8 cellular contexts compared by ENCODE assay signal in genomic region chr9:137445275-137445807, GRCh38. TPM values are rescaled to one million over a fixed set of nuclear protein-coding genes. Genes with fewer than 3 reads are reported as not detected.
DNase-seq lines count a peak whose midpoint lies in the region; ATAC-seq and TF ChIP-seq lines count a peak whose summit lies in the region.

No MANE protein-coding gene starts in this region.

- H3K79me2 ChIP-seq in DND-41 (ENCODE audit: insufficient read depth, low read length), result no peaks in the 10 kb centered on the region

- no peaks in the 10 kb centered on the region for H3K27me3 ChIP-seq in DND-41 (ENCODE audit: insufficient read depth, low read length, poor library complexity)

- H3K27ac ChIP-seq in DND-41 (ENCODE audit: low read length), result no peak overlapping the region

- H3K9me3 Mint-ChIP-seq in activated CD4-positive, alpha-beta T cell treated with anti-CD3 and anti-CD28 coated beads, Interleukin-2, amount 10 ng/mL, durations not matched to agents 7 days and 5 days, result no peaks in the 10 kb centered on the region
- H3K9me3 Mint-ChIP-seq in dendritic cell treated with granulocyte-macrophage colony-stimulating factor and Interleukin-4, amounts not matched to agents 40 ng/mL and 50 ng/mL, for 4 days, result no peaks in the 10 kb centered on the region

- CTCF ChIA-PET in activated CD4-positive, alpha-beta T cell treated with anti-CD3 and anti-CD28 coated beads, Interleukin-2, amount 10 ng/mL, durations not matched to agents 7 days and 5 days (lab: Charles Lee), result interaction anchor here (0.6 to 1.9 kb wide), 9 partner anchors 8 to 1035 kb away, joined by 3 to 7 read pairs (median 4); no protein-coding TSS in a partner anchor

- peak; percentile 74 for ATAC-seq in DND-41 (ENCODE audit: insufficient read depth, low read depth)
- ATAC-seq in HG02642 (IDR thresholded peaks at IDR 0.05; ENCODE audit: poor library complexity, unreplicated experiment), result peak; percentile 48
- no peak for ATAC-seq in GM21360 (IDR thresholded peaks at IDR 0.05; ENCODE audit: unreplicated experiment)

- no peak overlapping the region for H3K4me3 Mint-ChIP-seq in activated CD4-positive, alpha-beta T cell treated with anti-CD3 and anti-CD28 coated beads, Interleukin-2, amount 10 ng/mL, durations not matched to agents 7 days and 5 days
- H3K4me3 Mint-ChIP-seq in dendritic cell treated with granulocyte-macrophage colony-stimulating factor and Interleukin-4, amounts not matched to agents 40 ng/mL and 50 ng/mL, for 4 days, result no peak overlapping the region

- peaks cover 5% of the 10 kb centered on the region for H3K36me3 Mint-ChIP-seq in activated CD4-positive, alpha-beta T cell treated with anti-CD3 and anti-CD28 coated beads, Interleukin-2, amount 10 ng/mL, durations not matched to agents 7 days and 5 days (ENCODE audit: low read depth)
- peaks cover 29% of the 10 kb centered on the region for H3K36me3 Mint-ChIP-seq in dendritic cell treated with granulocyte-macrophage colony-stimulating factor and Interleukin-4, amounts not matched to agents 40 ng/mL and 50 ng/mL, for 4 days (ENCODE audit: low read depth)

- H2AFZ ChIP-seq in DND-41 (ENCODE audit: low read depth, low read length), result no peak overlapping the region

- peaks cover 13% of the 10 kb centered on the region for H3K27me3 Mint-ChIP-seq in activated CD4-positive, alpha-beta T cell treated with anti-CD3 and anti-CD28 coated beads, Interleukin-2, amount 10 ng/mL, durations not matched to agents 7 days and 5 days
- H3K27me3 Mint-ChIP-seq in dendritic cell treated with granulocyte-macrophage colony-stimulating factor and Interleukin-4, amounts not matched to agents 40 ng/mL and 50 ng/mL, for 4 days, result peaks cover 18% of the 10 kb centered on the region

- H3K4me1 ChIP-seq in DND-41 (ENCODE audit: insufficient read depth, low read length), result no peaks in the 10 kb centered on the region

- intact Hi-C loops in dendritic cell treated with granulocyte-macrophage colony-stimulating factor and Interleukin-4, amounts not matched to agents 40 ng/mL and 50 ng/mL, for 4 days (cut with micrococcal nuclease), result no loop called here

- no peak overlapping the region for H3K4me2 ChIP-seq in DND-41 (ENCODE audit: insufficient read depth, low read length)

- H3K27ac Mint-ChIP-seq in activated CD4-positive, alpha-beta T cell treated with anti-CD3 and anti-CD28 coated beads, Interleukin-2, amount 10 ng/mL, durations not matched to agents 7 days and 5 days, result no peak overlapping the region
- peak overlapping the region; percentile 47 for H3K27ac Mint-ChIP-seq in dendritic cell treated with granulocyte-macrophage colony-stimulating factor and Interleukin-4, amounts not matched to agents 40 ng/mL and 50 ng/mL, for 4 days

- H3K9ac ChIP-seq in DND-41 (ENCODE audit: low read depth, low read length), result no peak overlapping the region

- H4K20me1 ChIP-seq in DND-41 (ENCODE audit: insufficient read depth, low read length), result peaks cover 24% of the 10 kb centered on the region

- no peaks in the 10 kb centered on the region for H3K36me3 ChIP-seq in DND-41 (ENCODE audit: insufficient read depth, low read length)

- peaks cover 21% of the 10 kb centered on the region for H3K4me1 Mint-ChIP-seq in activated CD4-positive, alpha-beta T cell treated with anti-CD3 and anti-CD28 coated beads, Interleukin-2, amount 10 ng/mL, durations not matched to agents 7 days and 5 days
- peaks cover 54% of the 10 kb centered on the region for H3K4me1 Mint-ChIP-seq in dendritic cell treated with granulocyte-macrophage colony-stimulating factor and Interleukin-4, amounts not matched to agents 40 ng/mL and 50 ng/mL, for 4 days (ENCODE audit: low read depth)

- POLR2A ChIA-PET in activated CD4-positive, alpha-beta T cell treated with anti-CD3 and anti-CD28 coated beads, Interleukin-2, amount 10 ng/mL, durations not matched to agents 7 days and 5 days (lab: Charles Lee), result no interaction called here

- peak; percentile 75 for TF ChIP-seq CTCF in DND-41 (IDR thresholded peaks at IDR 0.05; ENCODE audit: borderline replicate concordance, extremely low read depth, low read length, poor library complexity, severe bottlenecking)

- H3K4me3 ChIP-seq in DND-41 (ENCODE audit: low read depth in 1 of 2, low read length in 2 of 2), result no peak overlapping the region

- DNase-seq in DND-41 (peak; percentile 66), NCI-H460 (ENCODE audit: extremely low read depth, low read depth) (peak; percentile 81), lung microvascular endothelial cell (ENCODE audit: low read depth in 2 of 2) (peak; percentile 83)
- DNase-seq in activated CD4-positive, alpha-beta T cell treated with anti-CD3 and anti-CD28 coated beads, Interleukin-2, amount 10 ng/mL, durations not matched to agents 7 days and 5 days, result peak; percentile 86
- peak; percentile 64 for DNase-seq in stimulated activated CD8-positive, alpha-beta memory T cell treated with anti-CD3 and anti-CD28 coated beads, Interleukin-15, amount 100 ng/mL, for 24 hours (ENCODE audit: low read depth)

- no peaks in the 10 kb centered on the region for H3K9me3 ChIP-seq in DND-41 (ENCODE audit: insufficient read depth, low read length, severe bottlenecking)

RNA-seq across cellular contexts. Expression of gene ENTPD8, which starts 4.2 kb away (rescaled TPM):
- total RNA-seq in NCI-H460 (2014; rRNA removed; shearing (Covaris generic)), result not detected in 2 replicates
- not detected in 2 replicates for polyA plus RNA-seq in NCI-H460 (2014; cell fraction: nucleus; rRNA removed)
- not detected for total RNA-seq in activated CD4-positive, alpha-beta T cell treated with anti-CD3 and anti-CD28 coated beads, Interleukin-2, amount 10 ng/mL, durations not matched to agents 7 days and 5 days
- under 0.01 and 0.20 TPM in 2 replicates for total RNA-seq in lung microvascular endothelial cell

RNA-seq across cellular contexts. Expression of gene NSMF, which starts 13.8 kb away (rescaled TPM):
- total RNA-seq in NCI-H460 (2014; rRNA removed; shearing (Covaris generic)), result 34.9 and 36.8 TPM in 2 replicates
- polyA plus RNA-seq in NCI-H460 (2014; cell fraction: nucleus; rRNA removed), result 178 and 181 TPM in 2 replicates
- total RNA-seq in activated CD4-positive, alpha-beta T cell treated with anti-CD3 and anti-CD28 coated beads, Interleukin-2, amount 10 ng/mL, durations not matched to agents 7 days and 5 days, result 10 to 100 TPM; 57.6 to 60.3 TPM
- 11.6 and 15.3 TPM in 2 replicates for total RNA-seq in lung microvascular endothelial cell

RNA-seq across cellular contexts. Expression of gene NOXA1, which starts 22.1 kb away (rescaled TPM):
- total RNA-seq in NCI-H460 (2014; rRNA removed; shearing (Covaris generic)), result 0.92 and 2.0 TPM in 2 replicates
- 5.5 and 10.1 TPM in 2 replicates for polyA plus RNA-seq in NCI-H460 (2014; cell fraction: nucleus; rRNA removed)
- total RNA-seq in activated CD4-positive, alpha-beta T cell treated with anti-CD3 and anti-CD28 coated beads, Interleukin-2, amount 10 ng/mL, durations not matched to agents 7 days and 5 days, result 1 to 10 TPM in 1 of 2 experiments, under 1 TPM in 1; 0.46 to 1.1 TPM
- 0.87 and 2.0 TPM in 2 replicates for total RNA-seq in lung microvascular endothelial cell

RNA-seq across cellular contexts. Expression of gene EXD3, which starts 22.4 kb away (rescaled TPM):
- total RNA-seq in NCI-H460 (2014; rRNA removed; shearing (Covaris generic)), result 8.4 and 12.8 TPM in 2 replicates
- polyA plus RNA-seq in NCI-H460 (2014; cell fraction: nucleus; rRNA removed), result 53.6 and 67.3 TPM in 2 replicates
- total RNA-seq in activated CD4-positive, alpha-beta T cell treated with anti-CD3 and anti-CD28 coated beads, Interleukin-2, amount 10 ng/mL, durations not matched to agents 7 days and 5 days, result 10 to 100 TPM; 10.3 to 13.2 TPM
- 7.8 and 18.7 TPM in 2 replicates for total RNA-seq in lung microvascular endothelial cell
